Comparison of ENCODE assay signal across 1 cellular context in genomic region chr11:20397281-20397680, GRCh38.
TF ChIP-seq lines count a peak whose summit lies in the region.

No MANE protein-coding gene starts in this region.

TF ChIP-seq in H1, 55 proteins besides CTCF, POLR2A, EP300 and RAD21:
- TF ChIP-seq SUZ12 (IDR thresholded peaks at IDR 0.05; ENCODE audit: low read length) = no peak
- TF ChIP-seq RNF2 (IDR thresholded peaks at IDR 0.05; ENCODE audit: borderline replicate concordance, low read depth, low read length, missing control alignments, poor library complexity, severe bottlenecking) = no peak
- no peak for TF ChIP-seq GTF2F1 (IDR thresholded peaks at IDR 0.05; ENCODE audit: borderline replicate concordance, low read depth, low read length)
- TF ChIP-seq TEAD4 (IDR thresholded peaks at IDR 0.05; ENCODE audit: low read depth, low read length) = no peak
- no peak for TF ChIP-seq ZNF274 (IDR thresholded peaks at IDR 0.05; ENCODE audit: borderline replicate concordance, extremely low read depth, low read length)
- TF ChIP-seq USF2 (IDR thresholded peaks at IDR 0.05; ENCODE audit: low read length) = no peak
- TF ChIP-seq KDM5A (IDR thresholded peaks at IDR 0.05; ENCODE audit: low read length) = no peak
- no peak for TF ChIP-seq SAP30 (IDR thresholded peaks at IDR 0.05; ENCODE audit: insufficient read depth, insufficient replicate concordance, low read length)
- TF ChIP-seq TBP (IDR thresholded peaks at IDR 0.05; ENCODE audit: low read depth, low read length) = no peak
- TF ChIP-seq NANOG (IDR thresholded peaks at IDR 0.05; ENCODE audit: insufficient read depth, low read depth, low read length, poor library complexity, severe bottlenecking) = no peak
- no peak for TF ChIP-seq GABPA (IDR thresholded peaks at IDR 0.05; ENCODE audit: borderline replicate concordance, insufficient read depth, low read length)
- TF ChIP-seq HDAC2 (IDR thresholded peaks at IDR 0.05; ENCODE audit: borderline replicate concordance in 1 of 2, low read depth in 2 of 2, low read length in 2 of 2) = no peak
- no peak for TF ChIP-seq POLR2AphosphoS5 (IDR thresholded peaks at IDR 0.05; ENCODE audit: low read depth, low read length)
- no peak for TF ChIP-seq ASH2L (IDR thresholded peaks at IDR 0.05; ENCODE audit: low read length)
TF ChIP-seq in H1: peak in this region for 0.
